ENCODE assay signal across 9 cellular contexts in the genomic region with DNA sequence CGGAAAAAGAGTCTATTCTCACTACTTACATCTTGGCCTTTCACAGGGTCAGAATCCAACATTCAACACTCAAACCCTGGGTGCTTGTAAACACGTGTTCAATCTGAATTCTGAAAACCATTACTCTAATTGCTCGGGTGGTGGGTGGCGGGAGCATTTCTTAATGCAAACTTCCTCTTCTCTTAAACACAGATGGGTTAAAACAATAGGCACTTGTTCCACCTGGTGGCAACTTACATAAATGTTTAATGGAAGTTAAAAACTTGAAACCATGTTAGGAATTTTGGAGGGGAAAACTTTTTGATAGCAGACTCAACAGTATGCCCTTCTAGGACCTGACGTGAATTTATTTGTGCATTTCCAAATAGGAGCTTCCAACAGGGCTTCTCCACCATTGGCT. TPM values are rescaled to one million over a fixed set of nuclear protein-coding genes. Genes with fewer than 3 reads are reported as not detected.
DNase-seq lines count a peak whose midpoint lies in the region; ATAC-seq and TF ChIP-seq lines count a peak whose summit lies in the region.
"Had no signal": no experiment of that assay in that cellular context is flagged by ENCODE, and none has a peak within 500 bp of the region (broad histone marks: within the 10 kb centered on the region; RNA-seq: fewer than 3 reads in every experiment).

No MANE protein-coding gene starts in this region.

- no peaks in the 10 kb centered on the region for H3K9me2 ChIP-seq in Loucy (replicated peaks; ENCODE audit: low read depth, low read length)

- H3K27ac ChIP-seq in tibial artery = no peak overlapping the region
- no peak overlapping the region for H3K27ac ChIP-seq in coronary artery

- intact Hi-C loops in activated CD4-positive, alpha-beta T cell treated with anti-CD3 and anti-CD28 coated beads, Interleukin-2, amount 10 ng/mL, durations not matched to agents 24 days and 14 days (cut with micrococcal nuclease) = loop anchor here (5.0 kb wide), 1 partner anchor 71 kb away; a partner anchor contains a TSS
- intact Hi-C loops in tibial artery (cut with DNase I; ENCODE audit: low total_unique reads) = no loop called here

- ATAC-seq in activated CD4-positive, CD25-positive, alpha-beta regulatory T cell treated with anti-CD3 and anti-CD28 coated beads, Interleukin-2, amount 50 U/mL, for 24 hours = no peak
- ATAC-seq: left cardiac atrium had no signal

- no peak overlapping the region for H3K4me2 ChIP-seq in Loucy (ENCODE audit: low read depth, low read length, poor library complexity, severe bottlenecking)

- no peaks in the 10 kb centered on the region for H3K79me2 ChIP-seq in Loucy (ENCODE audit: insufficient read depth, low read length)

- peaks cover 9% of the 10 kb centered on the region for H3K4me1 ChIP-seq in Loucy (ENCODE audit: insufficient read depth, low read length, poor library complexity, severe bottlenecking)
- H3K4me1 ChIP-seq in tibial artery = peaks cover 0 to 6% (median 0%) of the 10 kb centered on the region in 4 donors

- H3K9ac ChIP-seq in Loucy (ENCODE audit: low read depth, low read length, poor library complexity, severe bottlenecking) = no peak overlapping the region

- H3K27me3 ChIP-seq in Loucy (ENCODE audit: insufficient read depth, low read length, poor library complexity, severe bottlenecking) (no peaks in the 10 kb centered on the region), tibial artery (no peaks in the 10 kb centered on the region)

- no peak overlapping the region for H3K4me3 Mint-ChIP-seq in activated CD4-positive, alpha-beta T cell treated with anti-CD3 and anti-CD28 coated beads, Interleukin-2, amount 10 ng/mL, durations not matched to agents 24 days and 14 days
- H3K4me3 Mint-ChIP-seq in mesothelial cell of epicardium = no peak overlapping the region

- H3K9me3 Mint-ChIP-seq in activated CD4-positive, alpha-beta T cell treated with anti-CD3 and anti-CD28 coated beads, Interleukin-2, amount 10 ng/mL, durations not matched to agents 24 days and 14 days = no peaks in the 10 kb centered on the region
- H3K9me3 Mint-ChIP-seq in mesothelial cell of epicardium = no peaks in the 10 kb centered on the region

- H3K4me3 ChIP-seq in Loucy (ENCODE audit: low read length, poor library complexity, severe bottlenecking) = no peak overlapping the region
- H3K4me3 ChIP-seq in tibial artery = no peak overlapping the region
- no peak overlapping the region for H3K4me3 ChIP-seq in coronary artery

- H3K27me3 Mint-ChIP-seq in activated CD4-positive, alpha-beta T cell treated with anti-CD3 and anti-CD28 coated beads, Interleukin-2, amount 10 ng/mL, durations not matched to agents 24 days and 14 days = peaks cover 9% of the 10 kb centered on the region
- H3K27me3 Mint-ChIP-seq in mesothelial cell of epicardium (ENCODE audit: low read depth) = no peaks in the 10 kb centered on the region

- DNase-seq in GF-D8 (lab: John Stamatoyannopoulos, UW) (peak; percentile 66), mesothelial cell of epicardium (ENCODE audit: low spot score in 2 of 2, unreplicated experiment in 2 of 2) (no peak), tibial artery (no peak), NCI-H2029 (lab: John Stamatoyannopoulos, UW) (no peak), coronary artery (ENCODE audit: low spot score) (no peak)
- peak; percentile 67 for DNase-seq in activated CD4-positive, alpha-beta T cell treated with anti-CD3 and anti-CD28 coated beads, Interleukin-2, amount 10 ng/mL, durations not matched to agents 24 days and 14 days
- DNase-seq: left cardiac atrium had no signal

- H3K9me3 ChIP-seq in Loucy (ENCODE audit: insufficient read depth, low read depth, low read length) = no peaks in the 10 kb centered on the region
- H3K9me3 ChIP-seq in tibial artery = no peaks in the 10 kb centered on the region

- peak overlapping the region; percentile 6; the same call in 1 of the 2 replicates for H2AFZ ChIP-seq in Loucy (ENCODE audit: low read length)

- H3K36me3 Mint-ChIP-seq in activated CD4-positive, alpha-beta T cell treated with anti-CD3 and anti-CD28 coated beads, Interleukin-2, amount 10 ng/mL, durations not matched to agents 24 days and 14 days (ENCODE audit: low read depth) = no peaks in the 10 kb centered on the region
- H3K36me3 Mint-ChIP-seq in mesothelial cell of epicardium = no peaks in the 10 kb centered on the region

- H3K27ac Mint-ChIP-seq in activated CD4-positive, alpha-beta T cell treated with anti-CD3 and anti-CD28 coated beads, Interleukin-2, amount 10 ng/mL, durations not matched to agents 24 days and 14 days = no peak overlapping the region
- no peak overlapping the region for H3K27ac Mint-ChIP-seq in mesothelial cell of epicardium

- no peaks in the 10 kb centered on the region for H3F3A ChIP-seq in Loucy (ENCODE audit: low read depth)

- TF ChIP-seq CTCF in Loucy (conservative IDR thresholded peaks at IDR 0.05; ENCODE audit: low read length) = peak; percentile 57
- peak; percentile 29 for TF ChIP-seq CTCF in mesothelial cell of epicardium (IDR thresholded peaks at IDR 0.05; ENCODE audit: unreplicated experiment)
- TF ChIP-seq CTCF in tibial artery (IDR thresholded peaks at IDR 0.05) = no peak
- no peak for TF ChIP-seq CTCF in coronary artery (IDR thresholded peaks at IDR 0.05)

- no peaks in the 10 kb centered on the region for H4K20me1 ChIP-seq in Loucy (ENCODE audit: insufficient read depth, low read length, poor library complexity, severe bottlenecking)

- peaks cover 14% of the 10 kb centered on the region for H3K4me1 Mint-ChIP-seq in activated CD4-positive, alpha-beta T cell treated with anti-CD3 and anti-CD28 coated beads, Interleukin-2, amount 10 ng/mL, durations not matched to agents 24 days and 14 days
- H3K4me1 Mint-ChIP-seq in mesothelial cell of epicardium = peaks cover 7% of the 10 kb centered on the region

- H3K36me3 ChIP-seq in Loucy (ENCODE audit: insufficient read depth, low read length) (no peaks in the 10 kb centered on the region), tibial artery (no peaks in the 10 kb centered on the region)

RNA-seq across cellular contexts. Expression of a gene that starts 23.4 kb away (rescaled TPM):
- total RNA-seq in activated CD4-positive, alpha-beta T cell treated with anti-CD3 and anti-CD28 coated beads, Interleukin-2, amount 10 ng/mL, durations not matched to agents 24 days and 14 days = not detected in 2 replicates
- total RNA-seq in mesothelial cell of epicardium = 0.18 to 0.69 TPM (median 0.31 TPM) in 3 replicates

RNA-seq across cellular contexts. Expression of a gene that starts 23.6 kb away (rescaled TPM):
- total RNA-seq in activated CD4-positive, alpha-beta T cell treated with anti-CD3 and anti-CD28 coated beads, Interleukin-2, amount 10 ng/mL, durations not matched to agents 24 days and 14 days = not detected in 2 replicates
- total RNA-seq in mesothelial cell of epicardium = 0.29 to 0.54 TPM (median 0.47 TPM) in 3 replicates

Comparison
In these comparisons a context has a peak if more than half of its experiments do, and no peak if none do; other contexts are left out.
1. DNase-seq: peak in GF-D8 (single experiment) and activated CD4-positive, alpha-beta T cell treated with anti-CD3 and anti-CD28 coated beads, Interleukin-2, amount 10 ng/mL, durations not matched to agents 24 days and 14 days (single experiment); none in mesothelial cell of epicardium (0 of 2), tibial artery (0 of 2), NCI-H2029 (single experiment) and coronary artery (single experiment).
2. CTCF ChIP-seq: peak in Loucy (single experiment) and mesothelial cell of epicardium (single experiment); none in tibial artery (0 of 2) and coronary artery (single experiment).